29 cellular contexts compared by ENCODE assay signal in the genomic region with DNA sequence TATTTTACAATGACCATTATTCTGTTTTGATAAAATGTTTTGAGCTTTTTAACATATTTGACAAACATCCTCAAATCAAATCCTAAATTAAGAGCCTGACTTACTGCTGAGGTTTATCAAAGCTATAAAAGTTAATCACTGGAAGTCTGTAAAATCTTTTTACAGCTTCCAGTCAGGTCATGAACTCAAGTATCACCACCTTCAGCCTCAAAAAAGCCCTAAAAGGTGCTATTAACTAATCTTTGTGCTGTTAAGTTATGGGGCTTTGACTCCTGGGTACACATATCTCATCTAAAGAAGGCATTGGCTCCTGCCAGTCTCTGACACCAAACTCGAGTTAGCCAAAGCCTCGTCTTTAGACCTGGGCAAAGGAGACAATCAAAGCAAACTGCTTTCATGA. TPM values are rescaled to one million over a fixed set of nuclear protein-coding genes. Genes with fewer than 3 reads are reported as not detected.
"Had no signal": no experiment of that assay in that cellular context is flagged by ENCODE, and none has a peak within 500 bp of the region (broad histone marks: within the 10 kb centered on the region; RNA-seq: fewer than 3 reads in every experiment).

No MANE protein-coding gene starts in this region.

- ATAC-seq: effector memory CD8-positive, alpha-beta T cell; esophagus mucosa; gastrocnemius medialis; heart right ventricle; left lung; left ventricle myocardium superior; lower lobe of right lung; naive thymus-derived CD4-positive, alpha-beta T cell had no signal

- H3K4me1 ChIP-seq: colonic mucosa, esophagus squamous epithelium, gastrocnemius medialis, left lung, lower lobe of right lung had no signal

- H3K36me3 ChIP-seq: colonic mucosa, esophagus squamous epithelium, gastrocnemius medialis, heart right ventricle, left lung, lower lobe of right lung had no signal

- H3K27ac ChIP-seq: colonic mucosa, epithelial cell of prostate, esophagus squamous epithelium, gastrocnemius medialis, heart right ventricle, left lung, lower lobe of right lung had no signal

- DNase-seq: colonic mucosa; cortex of kidney; effector CD8-positive, alpha-beta T cell; effector memory CD8-positive, alpha-beta T cell; endodermal cell; erythroblast; esophagus squamous epithelium; foreskin fibroblast; foreskin melanocyte; gastrocnemius medialis; glutamatergic neuron; head of caudate nucleus; heart right ventricle; hippocampal formation; left lung; left ventricle myocardium superior; lower lobe of right lung; mesenchymal stem cell; naive thymus-derived CD4-positive, alpha-beta T cell had no signal

- H3K4me3 ChIP-seq: colonic mucosa, esophagus squamous epithelium, gastrocnemius medialis, heart right ventricle, left lung, lower lobe of right lung had no signal

- H3K9me3 ChIP-seq: colonic mucosa, esophagus squamous epithelium, gastrocnemius medialis, left lung, lower lobe of right lung had no signal

- H3K27me3 ChIP-seq: colonic mucosa had no signal

- FAIRE-seq: endometrium, islet of Langerhans, keratinocyte had no signal

RNA-seq across cellular contexts. Expression of gene APOBEC3A, which starts 51.4 kb away (rescaled TPM):
- total RNA-seq: dermis microvascular lymphatic vessel endothelial cell, endodermal cell, glomerular endothelial cell, lung microvascular endothelial cell, mesothelial cell of epicardium, mucosa of gallbladder had no signal
